Comparison of ENCODE assay signal across 24 cellular contexts in the genomic region with DNA sequence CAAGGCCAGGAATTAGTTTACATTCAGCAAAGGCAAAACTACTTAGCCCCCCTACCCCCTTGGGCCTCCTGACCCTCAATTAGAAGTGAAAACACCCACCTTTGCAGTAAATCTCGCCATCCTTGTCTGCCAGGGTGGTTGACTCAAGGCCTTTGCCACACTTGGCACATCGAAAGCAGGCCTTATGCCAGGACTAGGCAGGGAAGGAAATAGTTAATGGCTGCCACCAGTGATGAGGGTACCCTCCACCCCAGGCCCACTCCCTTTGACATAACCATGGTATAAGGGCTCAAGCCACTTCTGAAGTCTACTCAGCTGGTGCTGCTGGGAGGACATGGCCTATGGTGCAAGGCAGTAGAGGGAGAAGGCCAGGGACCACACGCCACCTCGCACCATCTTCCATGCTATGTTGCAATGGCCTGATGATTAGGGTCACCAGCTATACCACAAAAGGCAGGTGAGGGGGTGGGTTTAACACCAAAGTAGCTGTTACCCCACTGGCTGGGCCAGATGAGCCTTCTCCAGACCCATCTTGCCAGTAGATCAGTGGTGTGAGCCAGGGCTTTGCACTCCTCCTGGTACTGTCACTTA. TPM values are rescaled to one million over a fixed set of nuclear protein-coding genes. Genes with fewer than 3 reads are reported as not detected.
DNase-seq lines count a peak whose midpoint lies in the region; ATAC-seq and TF ChIP-seq lines count a peak whose summit lies in the region.
"Had no signal": no experiment of that assay in that cellular context is flagged by ENCODE, and none has a peak within 500 bp of the region (broad histone marks: within the 10 kb centered on the region; RNA-seq: fewer than 3 reads in every experiment).

No MANE protein-coding gene starts in this region.

- no peak overlapping the region for H3K4me3 Mint-ChIP-seq in activated CD8-positive, alpha-beta memory T cell treated with anti-CD3 and anti-CD28 coated beads, Interleukin-2, amount 10 ng/mL, durations not matched to agents 7 days and 5 days
- H3K4me3 Mint-ChIP-seq: activated naive CD4-positive, alpha-beta T cell treated with anti-CD3 and anti-CD28 coated beads, Interleukin-2, amount 50 U/mL, for 24 hours; CD8-positive, alpha-beta memory T cell; endodermal cell; stimulated activated naive CD8-positive, alpha-beta T cell treated with anti-CD3 and anti-CD28 coated beads, Interleukin-15, Interleukin-2, amounts not matched to agents 100 ng/mL and 50 ng/mL, for 24 hours had no signal

- H3K4me3 ChIP-seq in esophagus squamous epithelium (no peak overlapping the region), prostate gland (no peak overlapping the region), upper lobe of right lung (no peak overlapping the region)
- H3K4me3 ChIP-seq: mucosa of descending colon had no signal

- no peak for TF ChIP-seq CTCF in esophagus squamous epithelium (IDR thresholded peaks at IDR 0.05)
- TF ChIP-seq CTCF in prostate gland (IDR thresholded peaks at IDR 0.05): no peak
- TF ChIP-seq CTCF in upper lobe of right lung (IDR thresholded peaks at IDR 0.05): no peak

- intact Hi-C loops in esophagus squamous epithelium (cut with DNase I): no loop called here
- intact Hi-C loops in prostate gland (cut with DNase I): no loop called here
- intact Hi-C loops in upper lobe of right lung (cut with DNase I): no loop called here

- H3K27ac ChIP-seq in esophagus squamous epithelium (peak overlapping the region in 3 of 4 donors; percentile 71 to 93 (median 92)), prostate gland (peak overlapping the region; percentile 2 to 91), upper lobe of right lung (peak overlapping the region; percentile 63)
- H3K27ac ChIP-seq: 22Rv1 had no signal

- H3K36me3 ChIP-seq in esophagus squamous epithelium: peaks cover 7 to 74% (median 36%) of the 10 kb centered on the region in 3 donors
- H3K36me3 ChIP-seq in prostate gland: peaks cover 5 to 18% of the 10 kb centered on the region in 2 donors
- peaks cover 65% of the 10 kb centered on the region for H3K36me3 ChIP-seq in upper lobe of right lung

- no peaks in the 10 kb centered on the region for H3K9me3 Mint-ChIP-seq in activated CD8-positive, alpha-beta memory T cell treated with anti-CD3 and anti-CD28 coated beads, Interleukin-2, amount 10 ng/mL, durations not matched to agents 7 days and 5 days (ENCODE audit: low read depth)
- H3K9me3 Mint-ChIP-seq: activated naive CD4-positive, alpha-beta T cell treated with anti-CD3 and anti-CD28 coated beads, Interleukin-2, amount 50 U/mL, for 24 hours; CD8-positive, alpha-beta memory T cell; endodermal cell; stimulated activated naive CD8-positive, alpha-beta T cell treated with anti-CD3 and anti-CD28 coated beads, Interleukin-15, Interleukin-2, amounts not matched to agents 100 ng/mL and 50 ng/mL, for 24 hours had no signal

- H3K4me1 Mint-ChIP-seq in activated CD8-positive, alpha-beta memory T cell treated with anti-CD3 and anti-CD28 coated beads, Interleukin-2, amount 10 ng/mL, durations not matched to agents 7 days and 5 days: peaks cover 19% of the 10 kb centered on the region

- 63 to 82% methylated on average over 2 to 3 of the region's 4 CpGs for WGBS in esophagus squamous epithelium, 2 donors
- WGBS in prostate gland: 91% methylated on average over 4 of the region's 4 CpGs

- DNase-seq in activated CD8-positive, alpha-beta memory T cell treated with anti-CD3 and anti-CD28 coated beads, Interleukin-2, amount 10 ng/mL, durations not matched to agents 7 days and 5 days: no peak
- no peak for DNase-seq in activated CD8-positive, alpha-beta memory T cell treated with anti-CD3 and anti-CD28 coated beads for 24 hours
- DNase-seq in esophagus squamous epithelium (lab: John Stamatoyannopoulos, UW) (no peak), prostate gland (ENCODE audit: low spot score) (no peak), upper lobe of right lung (no peak), SW480 (ENCODE audit: low spot score) (no peak), activated gamma-delta T cell (lab: John Stamatoyannopoulos, UW) (no peak)
- DNase-seq: activated T-cell treated with anti-CD3 and anti-CD28 coated beads, Interleukin-2, amount 50 U/mL, for 48 hours; DMS153; endodermal cell; glutamatergic neuron; mucosa of descending colon; NCI-H1105; NCI-H2029 treated with DMSO at 0.1 percent for 48 hours; NCI-H345; NCI-H82; SHP77; stimulated activated CD4-positive, alpha-beta T cell treated with anti-CD3 and anti-CD28 coated beads, Interleukin-4, amount 100 ng/mL, for 24 hours had no signal

- H3K27me3 Mint-ChIP-seq in activated CD8-positive, alpha-beta memory T cell treated with anti-CD3 and anti-CD28 coated beads, Interleukin-2, amount 10 ng/mL, durations not matched to agents 7 days and 5 days: peaks cover 14% of the 10 kb centered on the region

- H3K36me3 Mint-ChIP-seq in activated CD8-positive, alpha-beta memory T cell treated with anti-CD3 and anti-CD28 coated beads, Interleukin-2, amount 10 ng/mL, durations not matched to agents 7 days and 5 days: peaks cover 17% of the 10 kb centered on the region

- no peak for TF ChIP-seq POLR2A in esophagus squamous epithelium (IDR thresholded peaks at IDR 0.05)
- no peak for TF ChIP-seq POLR2A in prostate gland (IDR thresholded peaks at IDR 0.05)

- peaks cover 36 to 85% (median 48%) of the 10 kb centered on the region in 3 donors for H3K4me1 ChIP-seq in esophagus squamous epithelium
- no peaks in the 10 kb centered on the region for H3K4me1 ChIP-seq in prostate gland (replicated peaks)
- peaks cover 54% of the 10 kb centered on the region for H3K4me1 ChIP-seq in upper lobe of right lung

- CTCF ChIA-PET in activated CD8-positive, alpha-beta memory T cell treated with anti-CD3 and anti-CD28 coated beads, Interleukin-2, amount 10 ng/mL, durations not matched to agents 7 days and 5 days (lab: Charles Lee): interaction anchor here (0.7 to 17.6 kb wide), 3 partner anchors 22 to 50 kb away, joined by 3 to 597 read pairs (median 11); a partner anchor contains a TSS

- no peak for ATAC-seq in activated CD8-positive, alpha-beta memory T cell treated with anti-CD3 and anti-CD28 coated beads, Interleukin-2, amount 10 ng/mL, durations not matched to agents 7 days and 5 days
- ATAC-seq in upper lobe of right lung (no peak), HG03342 (IDR thresholded peaks at IDR 0.05; ENCODE audit: unreplicated experiment) (no peak)
- ATAC-seq: activated CD4-positive, CD25-positive, alpha-beta regulatory T cell treated with anti-CD3 and anti-CD28 coated beads, Interleukin-2, amount 50 U/mL, for 24 hours; mucosa of descending colon had no signal

- H3K27ac Mint-ChIP-seq in activated CD8-positive, alpha-beta memory T cell treated with anti-CD3 and anti-CD28 coated beads, Interleukin-2, amount 10 ng/mL, durations not matched to agents 7 days and 5 days: peak overlapping the region; percentile 15
- H3K27ac Mint-ChIP-seq: activated naive CD4-positive, alpha-beta T cell treated with anti-CD3 and anti-CD28 coated beads, Interleukin-2, amount 50 U/mL, for 24 hours; endodermal cell; stimulated activated naive CD8-positive, alpha-beta T cell treated with anti-CD3 and anti-CD28 coated beads, Interleukin-15, Interleukin-2, amounts not matched to agents 100 ng/mL and 50 ng/mL, for 24 hours had no signal

- H3K9me3 ChIP-seq in esophagus squamous epithelium (no peaks in the 10 kb centered on the region), prostate gland (no peaks in the 10 kb centered on the region), upper lobe of right lung (no peaks in the 10 kb centered on the region)
- H3K9me3 ChIP-seq: mucosa of descending colon had no signal

- H3K27me3 ChIP-seq in esophagus squamous epithelium: no peaks in the 10 kb centered on the region
- no peaks in the 10 kb centered on the region for H3K27me3 ChIP-seq in prostate gland (replicated peaks; ENCODE audit: insufficient read depth)
- no peaks in the 10 kb centered on the region for H3K27me3 ChIP-seq in upper lobe of right lung

RNA-seq across cellular contexts. Expression of a gene that starts 16.3 kb away (rescaled TPM):
- 10 to 100 TPM; 12.9 to 23.5 TPM for total RNA-seq in activated CD8-positive, alpha-beta memory T cell treated with anti-CD3 and anti-CD28 coated beads, Interleukin-2, amount 10 ng/mL, durations not matched to agents 7 days and 5 days
- 10 to 100 TPM; 60.9 to 87.9 (median 75.1) TPM for total RNA-seq in esophagus squamous epithelium
- 10 to 100 TPM; 49.7 to 73.9 TPM for total RNA-seq in prostate gland
- 90.0 TPM for total RNA-seq in upper lobe of right lung

RNA-seq across cellular contexts. Expression of a gene that starts 21.6 kb away (rescaled TPM):
- 10 to 100 TPM; 71.7 to 78.3 TPM for total RNA-seq in activated CD8-positive, alpha-beta memory T cell treated with anti-CD3 and anti-CD28 coated beads, Interleukin-2, amount 10 ng/mL, durations not matched to agents 7 days and 5 days
- total RNA-seq in esophagus squamous epithelium: 1,000 to 10,000 TPM in 1 of 4 donors, 100 to 1,000 TPM in 3; 243 to 1,044 (median 363) TPM
- total RNA-seq in prostate gland: 1,000 to 10,000 TPM; 1,117 to 1,634 TPM
- total RNA-seq in upper lobe of right lung: 280 TPM

RNA-seq across cellular contexts. Expression of a gene that starts 53.6 kb away (rescaled TPM):
- 1 to 10 TPM; 1.4 to 2.8 TPM for total RNA-seq in activated CD8-positive, alpha-beta memory T cell treated with anti-CD3 and anti-CD28 coated beads, Interleukin-2, amount 10 ng/mL, durations not matched to agents 7 days and 5 days
- total RNA-seq in esophagus squamous epithelium (10 to 100 TPM; 18.1 to 25.5 (median 21.0) TPM), prostate gland (10 to 100 TPM; 13.1 to 29.1 TPM), upper lobe of right lung (34.1 TPM)
